In genomic region chr16:14301150-14302030, GRCh38 we compare ENCODE assay signal across 1 cellular context.
A peak's percentile ranks its signal among the peaks of the same experiment; 100 is the strongest.
TF ChIP-seq lines count a peak whose summit lies in the region.

No MANE protein-coding gene starts in this region.

TF ChIP-seq in GM12878, 131 proteins besides CTCF, POLR2A, EP300 and RAD21 (continued from another document):
- no peak for TF ChIP-seq PKNOX1 (IDR thresholded peaks at IDR 0.05)
- TF ChIP-seq, protein P1, sequence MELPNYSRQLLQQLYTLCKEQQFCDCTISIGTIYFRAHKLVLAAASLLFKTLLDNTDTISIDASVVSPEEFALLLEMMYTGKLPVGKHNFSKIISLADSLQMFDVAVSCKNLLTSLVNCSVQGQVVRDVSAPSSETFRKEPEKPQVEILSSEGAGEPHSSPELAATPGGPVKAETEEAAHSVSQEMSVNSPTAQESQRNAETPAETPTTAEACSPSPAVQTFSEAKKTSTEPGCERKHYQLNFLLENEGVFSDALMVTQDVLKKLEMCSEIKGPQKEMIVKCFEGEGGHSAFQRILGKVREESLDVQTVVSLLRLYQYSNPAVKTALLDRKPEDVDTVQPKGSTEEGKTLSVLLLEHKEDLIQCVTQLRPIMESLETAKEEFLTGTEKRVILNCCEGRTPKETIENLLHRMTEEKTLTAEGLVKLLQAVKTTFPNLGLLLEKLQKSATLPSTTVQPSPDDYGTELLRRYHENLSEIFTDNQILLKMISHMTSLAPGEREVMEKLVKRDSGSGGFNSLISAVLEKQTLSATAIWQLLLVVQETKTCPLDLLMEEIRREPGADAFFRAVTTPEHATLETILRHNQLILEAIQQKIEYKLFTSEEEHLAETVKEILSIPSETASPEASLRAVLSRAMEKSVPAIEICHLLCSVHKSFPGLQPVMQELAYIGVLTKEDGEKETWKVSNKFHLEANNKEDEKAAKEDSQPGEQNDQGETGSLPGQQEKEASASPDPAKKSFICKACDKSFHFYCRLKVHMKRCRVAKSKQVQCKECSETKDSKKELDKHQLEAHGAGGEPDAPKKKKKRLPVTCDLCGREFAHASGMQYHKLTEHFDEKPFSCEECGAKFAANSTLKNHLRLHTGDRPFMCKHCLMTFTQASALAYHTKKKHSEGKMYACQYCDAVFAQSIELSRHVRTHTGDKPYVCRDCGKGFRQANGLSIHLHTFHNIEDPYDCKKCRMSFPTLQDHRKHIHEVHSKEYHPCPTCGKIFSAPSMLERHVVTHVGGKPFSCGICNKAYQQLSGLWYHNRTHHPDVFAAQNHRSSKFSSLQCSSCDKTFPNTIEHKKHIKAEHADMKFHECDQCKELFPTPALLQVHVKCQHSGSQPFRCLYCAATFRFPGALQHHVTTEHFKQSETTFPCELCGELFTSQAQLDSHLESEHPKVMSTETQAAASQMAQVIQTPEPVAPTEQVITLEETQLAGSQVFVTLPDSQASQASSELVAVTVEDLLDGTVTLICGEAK (IDR thresholded peaks at IDR 0.05; ENCODE audit: borderline replicate concordance) = no peak
- peak; percentile 31; the same call in 1 of the 2 replicates for TF ChIP-seq IKZF1 (conservative IDR thresholded peaks at IDR 0.05)
- no peak for TF ChIP-seq GABPA (IDR thresholded peaks at IDR 0.05; ENCODE audit: low read depth)
- TF ChIP-seq GATAD2B (conservative IDR thresholded peaks at IDR 0.05; ENCODE audit: low read depth) = no peak
- peak in 1 of 2 experiments; percentile 54; a peak in 2 of 4 replicates for TF ChIP-seq SRF (IDR thresholded peaks at IDR 0.05; ENCODE audit: low read depth in 2 of 2, low read length in 2 of 2)
- no peak for TF ChIP-seq BHLHE40 (IDR thresholded peaks at IDR 0.05; ENCODE audit: borderline replicate concordance in 1 of 2, low read depth in 2 of 2, low read length in 1 of 2)
- no peak for TF ChIP-seq SIN3A (IDR thresholded peaks at IDR 0.05; ENCODE audit: low read depth, low read length)
- TF ChIP-seq RUNX3 (IDR thresholded peaks at IDR 0.05; ENCODE audit: low read length) = peak; percentile 11; the same call in 1 of the 2 replicates
- TF ChIP-seq MXI1 (IDR thresholded peaks at IDR 0.05; ENCODE audit: low read depth, low read length) = no peak
- no peak for TF ChIP-seq TCF3 (IDR thresholded peaks at IDR 0.05; ENCODE audit: borderline replicate concordance, insufficient read depth, low read depth, low read length)
- no peak for TF ChIP-seq SMC3 (IDR thresholded peaks at IDR 0.05; ENCODE audit: borderline replicate concordance, low read length)
- no peak for TF ChIP-seq NFYA (IDR thresholded peaks at IDR 0.05; ENCODE audit: borderline replicate concordance, low read depth, low read length)
- TF ChIP-seq MLLT1 (IDR thresholded peaks at IDR 0.05) = 0 out of 2 replicates have a peak, but pooled peaks have one; percentile 15
- TF ChIP-seq ZNF687 (IDR thresholded peaks at IDR 0.05) = no peak
- no peak for TF ChIP-seq YBX1 (IDR thresholded peaks at IDR 0.05)
- TF ChIP-seq, protein P2, sequence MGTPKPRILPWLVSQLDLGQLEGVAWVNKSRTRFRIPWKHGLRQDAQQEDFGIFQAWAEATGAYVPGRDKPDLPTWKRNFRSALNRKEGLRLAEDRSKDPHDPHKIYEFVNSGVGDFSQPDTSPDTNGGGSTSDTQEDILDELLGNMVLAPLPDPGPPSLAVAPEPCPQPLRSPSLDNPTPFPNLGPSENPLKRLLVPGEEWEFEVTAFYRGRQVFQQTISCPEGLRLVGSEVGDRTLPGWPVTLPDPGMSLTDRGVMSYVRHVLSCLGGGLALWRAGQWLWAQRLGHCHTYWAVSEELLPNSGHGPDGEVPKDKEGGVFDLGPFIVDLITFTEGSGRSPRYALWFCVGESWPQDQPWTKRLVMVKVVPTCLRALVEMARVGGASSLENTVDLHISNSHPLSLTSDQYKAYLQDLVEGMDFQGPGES (IDR thresholded peaks at IDR 0.05) = no peak
